24 cellular contexts compared by ENCODE assay signal in the genomic region with DNA sequence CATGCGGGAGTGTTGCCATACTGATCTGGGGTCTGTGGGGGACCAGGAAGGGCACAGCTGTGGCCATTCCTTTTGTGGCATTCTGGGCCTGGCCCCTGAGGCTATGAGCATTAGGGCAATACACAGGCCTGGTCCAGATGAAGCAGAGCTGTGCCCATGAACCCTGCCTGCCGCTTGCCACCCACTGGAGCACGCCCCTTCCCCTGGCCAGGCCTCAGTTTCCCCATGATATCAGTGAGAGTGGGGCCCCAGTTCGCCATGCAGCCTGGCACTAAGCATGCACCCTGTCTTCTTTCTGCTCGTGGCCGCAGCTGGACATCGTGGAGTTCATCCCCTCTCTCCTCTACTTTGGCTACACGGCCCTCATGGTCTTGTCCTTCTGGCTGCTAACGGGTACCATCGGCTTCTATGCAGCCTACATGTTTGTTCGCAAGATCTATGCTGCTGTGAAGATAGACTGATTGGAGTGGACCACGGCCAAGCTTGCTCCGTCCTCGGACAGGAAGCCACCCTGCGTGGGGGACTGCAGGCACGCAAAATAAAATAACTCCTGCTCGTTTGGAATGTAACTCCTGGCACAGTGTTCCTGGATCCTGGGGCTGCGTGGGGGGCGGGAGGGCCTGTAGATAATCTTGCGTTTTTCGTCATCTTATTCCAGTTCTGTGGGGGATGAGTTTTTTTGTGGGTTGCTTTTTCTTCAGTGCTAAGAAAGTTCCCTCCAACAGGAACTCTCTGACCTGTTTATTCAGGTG. TPM values are rescaled to one million over a fixed set of nuclear protein-coding genes. Genes with fewer than 3 reads are reported as not detected.
DNase-seq lines count a peak whose midpoint lies in the region; ATAC-seq and TF ChIP-seq lines count a peak whose summit lies in the region.
"Had no signal": no experiment of that assay in that cellular context is flagged by ENCODE, and none has a peak within 500 bp of the region (broad histone marks: within the 10 kb centered on the region; RNA-seq: fewer than 3 reads in every experiment).

No MANE protein-coding gene starts in this region.

- H3K9me3 Mint-ChIP-seq in endothelial cell (ENCODE audit: unreplicated experiment) (no peaks in the 10 kb centered on the region), HFFc6 (no peaks in the 10 kb centered on the region)
- H3K9me3 Mint-ChIP-seq: activated T-cell treated with anti-CD3 and anti-CD28 coated beads, Interleukin-2, amount 50 U/mL, for 4 hours; natural killer cell; stimulated activated naive CD8-positive, alpha-beta T cell treated with anti-CD3 and anti-CD28 coated beads, Interleukin-15, Interleukin-2, amounts not matched to agents 100 ng/mL and 50 ng/mL, for 24 hours had no signal

- H3K36me3 ChIP-seq in osteoblast (ENCODE audit: insufficient read depth, low read length) (peaks cover 49% of the 10 kb centered on the region), uterus (no peaks in the 10 kb centered on the region)

- no peaks in the 10 kb centered on the region for H3K79me2 ChIP-seq in osteoblast (ENCODE audit: insufficient read depth, low read length)

- H3K4me3 ChIP-seq in osteoblast (ENCODE audit: insufficient read depth, low read length) (no peak overlapping the region), uterus (no peak overlapping the region)
- H3K4me3 ChIP-seq: psoas muscle, smooth muscle cell, transverse colon had no signal

- no peak for TF ChIP-seq POLR2A in uterus (IDR thresholded peaks at IDR 0.05)

- TF ChIP-seq CTCF in endothelial cell (IDR thresholded peaks at IDR 0.05; ENCODE audit: unreplicated experiment): no peak
- no peak for TF ChIP-seq CTCF in osteoblast (IDR thresholded peaks at IDR 0.05; ENCODE audit: extremely low read depth, low read depth, low read length)
- TF ChIP-seq CTCF in uterus (IDR thresholded peaks at IDR 0.05): no peak
- no peak for TF ChIP-seq CTCF in HFFc6 (IDR thresholded peaks at IDR 0.05)

- no peak for ATAC-seq in Right ventricle myocardium inferior
- ATAC-seq in HG03460 (IDR thresholded peaks at IDR 0.05; ENCODE audit: unreplicated experiment): no peak
- ATAC-seq: activated CD8-positive, alpha-beta T cell treated with anti-CD3 and anti-CD28 coated beads, Interleukin-2, amount 10 ng/mL, durations not matched to agents 7 days and 5 days; activated T-cell treated with anti-CD3 and anti-CD28 coated beads, Interleukin-2, amount 50 U/mL, for 4 hours; left lobe of liver; natural killer cell had no signal

- H3K27me3 ChIP-seq in osteoblast (ENCODE audit: insufficient read depth, low read length) (no peaks in the 10 kb centered on the region), uterus (no peaks in the 10 kb centered on the region)
- H3K27me3 ChIP-seq: transverse colon had no signal

- no peak overlapping the region for H3K4me2 ChIP-seq in osteoblast (ENCODE audit: insufficient read depth, low read length)
- H3K4me2 ChIP-seq: smooth muscle cell had no signal

- H3K9me3 ChIP-seq in osteoblast (ENCODE audit: low read depth, low read length) (no peaks in the 10 kb centered on the region), uterus (no peaks in the 10 kb centered on the region)
- H3K9me3 ChIP-seq: psoas muscle, transverse colon had no signal

- H3K27ac ChIP-seq in osteoblast (ENCODE audit: low read depth, low read length) (no peak overlapping the region), uterus (peak overlapping the region; percentile 70 to 72)
- H3K27ac ChIP-seq: psoas muscle, transverse colon had no signal

- no peaks in the 10 kb centered on the region for H4K20me1 ChIP-seq in osteoblast (ENCODE audit: insufficient read depth, low read length)

- H3K27me3 Mint-ChIP-seq in endothelial cell (ENCODE audit: unreplicated experiment) (peaks cover 10% of the 10 kb centered on the region), HFFc6 (ENCODE audit: insufficient read depth) (peaks cover 3% of the 10 kb centered on the region)
- H3K27me3 Mint-ChIP-seq: B cell; stimulated activated naive CD8-positive, alpha-beta T cell treated with anti-CD3 and anti-CD28 coated beads, Interleukin-15, Interleukin-2, amounts not matched to agents 100 ng/mL and 50 ng/mL, for 24 hours had no signal

- peak; percentile 66 for DNase-seq in cardiac septum (ENCODE audit: low spot score)
- no peak for DNase-seq in Right ventricle myocardium inferior (ENCODE audit: missing footprints)
- no peak for DNase-seq in endothelial cell (ENCODE audit: low spot score)
- peak; percentile 17 for DNase-seq in osteoblast (ENCODE audit: insufficient read length, low spot score, missing footprints)
- peak; percentile 53 to 71 for DNase-seq in uterus
- DNase-seq in HFFc6: no peak
- DNase-seq in stimulated activated CD4-positive, alpha-beta T cell treated with anti-CD3 and anti-CD28 coated beads, Interleukin-4, amount 100 ng/mL, for 4 hours: no peak
- DNase-seq: activated CD4-positive, CD25-positive, alpha-beta regulatory T cell; activated CD8-positive, alpha-beta T cell treated with anti-CD3 and anti-CD28 coated beads, Interleukin-2, amount 10 ng/mL, durations not matched to agents 7 days and 5 days; activated naive CD4-positive, alpha-beta T cell treated with Interleukin-2 at 50 U/mL for 16 hours; activated T-cell treated with anti-CD3 and anti-CD28 coated beads, Interleukin-2, amount 50 U/mL, for 4 hours; Kasumi-1; midbrain; natural killer cell; NCI-H187 treated with DMSO at 0.1 percent for 48 hours; psoas muscle; stimulated activated CD4-positive, alpha-beta T cell treated with anti-CD3 and anti-CD28 coated beads, Interleukin-4, amount 100 ng/mL, for 1 hour; T1000; transverse colon had no signal

- H3K36me3 Mint-ChIP-seq in endothelial cell (ENCODE audit: low read depth, unreplicated experiment) (peaks cover 50% of the 10 kb centered on the region), HFFc6 (ENCODE audit: low read depth) (peaks cover 51% of the 10 kb centered on the region)

- intact Hi-C loops in cardiac septum (cut with DNase I): no loop called here
- intact Hi-C loops in Right ventricle myocardium inferior (cut with DNase I): no loop called here
- intact Hi-C loops in uterus (cut with DNase I; ENCODE audit: low total_unique reads): no loop called here

- H3K27ac Mint-ChIP-seq in endothelial cell (ENCODE audit: unreplicated experiment) (no peak overlapping the region), HFFc6 (no peak overlapping the region)
- H3K27ac Mint-ChIP-seq: B cell; stimulated activated naive CD8-positive, alpha-beta T cell treated with anti-CD3 and anti-CD28 coated beads, Interleukin-15, Interleukin-2, amounts not matched to agents 100 ng/mL and 50 ng/mL, for 24 hours had no signal

- H3K4me1 ChIP-seq in osteoblast (ENCODE audit: insufficient read depth, low read length) (peaks cover 7% of the 10 kb centered on the region), uterus (no peaks in the 10 kb centered on the region)
- H3K4me1 ChIP-seq: psoas muscle, transverse colon had no signal

- H3K4me3 Mint-ChIP-seq in endothelial cell (ENCODE audit: unreplicated experiment) (peak overlapping the region; percentile 47), HFFc6 (no peak overlapping the region)
- H3K4me3 Mint-ChIP-seq: activated CD8-positive, alpha-beta T cell treated with anti-CD3 and anti-CD28 coated beads, Interleukin-2, amount 10 ng/mL, durations not matched to agents 7 days and 5 days; activated T-cell treated with anti-CD3 and anti-CD28 coated beads, Interleukin-2, amount 50 U/mL, for 4 hours; B cell; natural killer cell; stimulated activated naive CD8-positive, alpha-beta T cell treated with anti-CD3 and anti-CD28 coated beads, Interleukin-15, Interleukin-2, amounts not matched to agents 100 ng/mL and 50 ng/mL, for 24 hours had no signal

- H2AFZ ChIP-seq in osteoblast (ENCODE audit: low read length): no peak overlapping the region

- H3K4me1 Mint-ChIP-seq in endothelial cell (ENCODE audit: unreplicated experiment): peaks cover 17% of the 10 kb centered on the region
- peaks cover 9% of the 10 kb centered on the region for H3K4me1 Mint-ChIP-seq in HFFc6 (ENCODE audit: low read depth)
- H3K4me1 Mint-ChIP-seq: B cell, natural killer cell had no signal

RNA-seq across cellular contexts. Expression of a gene that starts 42.4 kb away (rescaled TPM):
- total RNA-seq in cardiac septum (8.5 TPM), Right ventricle myocardium inferior (6.0 TPM), endothelial cell (ENCODE audit: unreplicated experiment) (23.7 TPM), osteoblast (2.5 and 2.7 TPM in 2 replicates), uterus (10 to 100 TPM in 1 of 4 donors, 1 to 10 TPM in 3; 2.3 to 15.0 (median 4.9) TPM)
- 10 to 100 TPM in 2 of 6 experiments, 1 to 10 TPM in 4; 8.5 to 11.1 (median 9.5) TPM for total RNA-seq in HFFc6 (2021; fragmentation: NEBNext Ultra II Directional; extraction: Animal tissue kit (Norgen Biotek cat#: 25700))

RNA-seq across cellular contexts. Expression of a gene that starts 42.5 kb away (rescaled TPM):
- total RNA-seq in cardiac septum (22.6 TPM), Right ventricle myocardium inferior (24.5 TPM), endothelial cell (ENCODE audit: unreplicated experiment) (43.5 TPM), osteoblast (40.9 and 43.0 TPM in 2 replicates), uterus (10 to 100 TPM; 11.2 to 47.1 (median 23.3) TPM)
- total RNA-seq in HFFc6 (2021; fragmentation: NEBNext Ultra II Directional; extraction: Animal tissue kit (Norgen Biotek cat#: 25700)): 10 to 100 TPM; 64.1 to 83.7 (median 74.6) TPM

RNA-seq across cellular contexts. Expression of a gene that starts 55.6 kb away (rescaled TPM):
- 31.6 TPM for total RNA-seq in cardiac septum
- total RNA-seq in Right ventricle myocardium inferior: 25.3 TPM
- 46.0 TPM for total RNA-seq in endothelial cell (ENCODE audit: unreplicated experiment)
- total RNA-seq in osteoblast: 46.9 and 48.1 TPM in 2 replicates
- total RNA-seq in uterus: 10 to 100 TPM; 15.9 to 49.0 (median 28.1) TPM
- 10 to 100 TPM; 54.8 to 73.9 (median 60.7) TPM for total RNA-seq in HFFc6 (2021; fragmentation: NEBNext Ultra II Directional; extraction: Animal tissue kit (Norgen Biotek cat#: 25700))

Comparison
In these comparisons a context has a peak if more than half of its experiments do, and no peak if none do; other contexts are left out.
1. DNase-seq: peak in cardiac septum (single experiment), osteoblast (single experiment) and uterus (2 of 2); none in Right ventricle myocardium inferior (single experiment), endothelial cell (single experiment), HFFc6 (single experiment) and stimulated activated CD4-positive, alpha-beta T cell treated with anti-CD3 and anti-CD28 coated beads, Interleukin-4, amount 100 ng/mL, for 4 hours (0 of 2).